In the genomic region with DNA sequence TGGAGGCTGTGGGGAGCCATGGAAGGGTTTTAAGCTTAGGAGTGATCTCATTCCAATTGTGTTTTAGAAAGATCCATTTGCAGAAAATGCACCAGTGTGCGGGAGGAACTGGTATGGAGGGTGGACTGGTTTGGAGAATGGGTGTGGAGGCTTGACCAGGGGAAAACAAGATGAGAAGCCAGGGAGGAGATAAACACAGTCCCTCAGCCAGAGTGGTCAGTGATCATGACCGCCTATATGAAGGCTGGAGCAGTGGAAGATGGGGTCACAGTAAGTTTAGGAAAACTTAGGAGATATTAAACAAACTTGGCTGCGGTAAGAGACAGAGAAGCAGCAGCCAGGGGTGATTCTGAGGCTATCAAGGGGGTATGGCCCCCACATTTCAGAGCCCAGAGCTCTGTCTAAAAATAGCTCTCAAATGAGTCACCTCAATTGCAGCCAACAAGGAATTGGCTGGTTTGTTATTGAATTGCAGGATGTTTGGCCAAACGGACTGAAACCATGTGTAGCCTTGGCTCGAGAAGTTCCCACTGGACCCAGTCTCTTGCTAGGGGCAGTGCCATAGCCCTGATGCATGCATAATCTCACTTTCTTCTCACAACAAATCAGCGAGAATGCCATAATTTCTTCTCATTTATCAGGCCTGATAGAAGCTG, we compare ENCODE assay signal across 12 cellular contexts.
DNase-seq lines count a peak whose midpoint lies in the region; ATAC-seq lines count a peak whose summit lies in the region.
"Had no signal": no experiment of that assay in that cellular context is flagged by ENCODE, and none has a peak within 500 bp of the region (broad histone marks: within the 10 kb centered on the region; RNA-seq: fewer than 3 reads in every experiment).

No MANE protein-coding gene starts in this region.

- intact Hi-C loops in posterior vena cava (cut with DNase I), result no loop called here

- no peaks in the 10 kb centered on the region for H3K9me3 Mint-ChIP-seq in T-helper 2 cell treated with Interferon-gamma antibody and Interleukin-4, amounts not matched to agents 5 μg/mL and 100 μg/mL, for 36 hours
- no peaks in the 10 kb centered on the region for H3K9me3 Mint-ChIP-seq in stimulated activated naive CD8-positive, alpha-beta T cell treated with anti-CD3 and anti-CD28 coated beads, Interleukin-15, amount 100 ng/mL, for 72 hours
- H3K9me3 Mint-ChIP-seq: CD4-positive, alpha-beta memory T cell had no signal

- H3K4me1 Mint-ChIP-seq in T-helper 2 cell treated with Interferon-gamma antibody and Interleukin-4, amounts not matched to agents 5 μg/mL and 100 μg/mL, for 36 hours (ENCODE audit: low read depth), result no peaks in the 10 kb centered on the region
- no peaks in the 10 kb centered on the region for H3K4me1 Mint-ChIP-seq in stimulated activated naive CD8-positive, alpha-beta T cell treated with anti-CD3 and anti-CD28 coated beads, Interleukin-15, amount 100 ng/mL, for 72 hours
- H3K4me1 Mint-ChIP-seq: CD4-positive, alpha-beta memory T cell had no signal

- ATAC-seq in stimulated activated naive CD8-positive, alpha-beta T cell treated with anti-CD3 and anti-CD28 coated beads, Interleukin-15, amount 100 ng/mL, for 72 hours, result no peak

- H3K36me3 Mint-ChIP-seq in T-helper 2 cell treated with Interferon-gamma antibody and Interleukin-4, amounts not matched to agents 5 μg/mL and 100 μg/mL, for 36 hours (ENCODE audit: low read depth), result no peaks in the 10 kb centered on the region
- H3K36me3 Mint-ChIP-seq: CD4-positive, alpha-beta memory T cell had no signal

- peak; percentile 2 for DNase-seq in Daoy (ENCODE audit: low read depth)
- peak in 29 of 56 donors; percentile 3 to 60 (median 13) for DNase-seq in amygdala (lab: John Stamatoyannopoulos, UW)
- DNase-seq in globus pallidus (ENCODE audit: low spot score), result peak; percentile 62
- DNase-seq in posterior vena cava (ENCODE audit: low spot score), result peak; percentile 69
- DNase-seq in NCI-H1417 treated with DMSO at 0.1 percent for 48 hours (lab: John Stamatoyannopoulos, UW), result no peak
- DNase-seq in T-helper 2 cell treated with Interferon-gamma antibody and Interleukin-4, amounts not matched to agents 5 μg/mL and 100 μg/mL, for 36 hours (ENCODE audit: low spot score), result no peak
- no peak for DNase-seq in NCI-H69 (lab: John Stamatoyannopoulos, UW)
- DNase-seq in stimulated activated naive CD8-positive, alpha-beta T cell treated with anti-CD3 and anti-CD28 coated beads, Interleukin-15, amount 100 ng/mL, for 72 hours, result no peak
- DNase-seq: CD4-positive, alpha-beta memory T cell; central memory CD4-positive, alpha-beta T cell; H7; SIG-M5 had no signal

- no peak overlapping the region for H3K4me3 Mint-ChIP-seq in T-helper 2 cell treated with Interferon-gamma antibody and Interleukin-4, amounts not matched to agents 5 μg/mL and 100 μg/mL, for 36 hours
- no peak overlapping the region for H3K4me3 Mint-ChIP-seq in stimulated activated naive CD8-positive, alpha-beta T cell treated with anti-CD3 and anti-CD28 coated beads, Interleukin-15, amount 100 ng/mL, for 72 hours
- H3K4me3 Mint-ChIP-seq: CD4-positive, alpha-beta memory T cell had no signal

- H3K27ac Mint-ChIP-seq in T-helper 2 cell treated with Interferon-gamma antibody and Interleukin-4, amounts not matched to agents 5 μg/mL and 100 μg/mL, for 36 hours, result no peak overlapping the region
- H3K27ac Mint-ChIP-seq in stimulated activated naive CD8-positive, alpha-beta T cell treated with anti-CD3 and anti-CD28 coated beads, Interleukin-15, amount 100 ng/mL, for 72 hours, result no peak overlapping the region
- H3K27ac Mint-ChIP-seq: CD4-positive, alpha-beta memory T cell had no signal

- H3K27me3 Mint-ChIP-seq in T-helper 2 cell treated with Interferon-gamma antibody and Interleukin-4, amounts not matched to agents 5 μg/mL and 100 μg/mL, for 36 hours (ENCODE audit: low read depth), result peaks cover 7% of the 10 kb centered on the region
- no peaks in the 10 kb centered on the region for H3K27me3 Mint-ChIP-seq in stimulated activated naive CD8-positive, alpha-beta T cell treated with anti-CD3 and anti-CD28 coated beads, Interleukin-15, amount 100 ng/mL, for 72 hours
- H3K27me3 Mint-ChIP-seq: CD4-positive, alpha-beta memory T cell had no signal

Comparison
In these comparisons a context has a peak if more than half of its experiments do, and no peak if none do; other contexts are left out.
1. DNase-seq: peak in Daoy (single experiment), amygdala (29 of 56), globus pallidus (single experiment) and posterior vena cava (single experiment); none in NCI-H1417 treated with DMSO at 0.1 percent for 48 hours (single experiment), T-helper 2 cell treated with Interferon-gamma antibody and Interleukin-4, amounts not matched to agents 5 μg/mL and 100 μg/mL, for 36 hours (single experiment), NCI-H69 (single experiment) and stimulated activated naive CD8-positive, alpha-beta T cell treated with anti-CD3 and anti-CD28 coated beads, Interleukin-15, amount 100 ng/mL, for 72 hours (0 of 2).